Comparison of ENCODE assay signal across 17 cellular contexts in the genomic region with DNA sequence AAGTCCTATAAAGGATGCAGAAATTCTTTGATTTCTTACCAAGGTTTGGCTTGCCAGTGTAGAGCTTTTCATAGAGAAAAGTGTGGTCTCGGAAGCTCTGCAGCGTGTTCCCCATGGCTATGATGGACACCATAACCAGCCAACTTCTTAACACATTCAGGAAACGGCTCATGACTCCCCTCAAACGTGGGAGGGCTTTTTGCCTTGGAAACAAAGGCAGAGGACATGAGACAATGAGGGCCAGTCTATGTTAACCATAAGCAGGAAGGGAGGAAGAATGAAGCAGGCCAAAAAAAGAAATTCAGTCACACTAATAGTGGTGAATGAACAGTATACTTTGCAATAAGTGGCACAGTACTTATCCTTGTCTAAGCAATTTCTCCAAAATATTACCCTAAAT. TPM values are rescaled to one million over a fixed set of nuclear protein-coding genes. Genes with fewer than 3 reads are reported as not detected.
DNase-seq lines count a peak whose midpoint lies in the region; ATAC-seq and TF ChIP-seq lines count a peak whose summit lies in the region.
"Had no signal": no experiment of that assay in that cellular context is flagged by ENCODE, and none has a peak within 500 bp of the region (broad histone marks: within the 10 kb centered on the region; RNA-seq: fewer than 3 reads in every experiment).

No MANE protein-coding gene starts in this region.

- no peak overlapping the region for H3K27ac ChIP-seq in mesendoderm (ENCODE audit: low read depth, low read length)
- H3K27ac ChIP-seq: C4-2B had no signal

- H3K27ac Mint-ChIP-seq in stimulated activated naive CD8-positive, alpha-beta T cell treated with anti-CD3 and anti-CD28 coated beads, Interleukin-15, Interleukin-2, amounts not matched to agents 100 ng/mL and 50 ng/mL, for 24 hours = peak overlapping the region; percentile 36
- H3K27ac Mint-ChIP-seq in endothelial cell (ENCODE audit: unreplicated experiment) = peak overlapping the region; percentile 96
- H3K27ac Mint-ChIP-seq in neural crest cell (ENCODE audit: unreplicated experiment) = no peak overlapping the region

- no peak overlapping the region for H3K23ac ChIP-seq in mesendoderm (ENCODE audit: low read length)

- H3K4me3 Mint-ChIP-seq in stimulated activated naive CD8-positive, alpha-beta T cell treated with anti-CD3 and anti-CD28 coated beads, Interleukin-15, Interleukin-2, amounts not matched to agents 100 ng/mL and 50 ng/mL, for 24 hours = no peak overlapping the region
- H3K4me3 Mint-ChIP-seq in endothelial cell (ENCODE audit: unreplicated experiment) (peak overlapping the region; percentile 34), neural crest cell (peak overlapping the region; percentile 78)

- H4K8ac ChIP-seq in mesendoderm (ENCODE audit: low read depth, low read length) = no peak overlapping the region

- no peak overlapping the region for H4K5ac ChIP-seq in mesendoderm (ENCODE audit: low read length)

- peaks cover 16% of the 10 kb centered on the region for H3K79me2 ChIP-seq in mesendoderm (ENCODE audit: control insufficient read depth, insufficient read depth, low read length)

- no peak for ATAC-seq in stimulated activated naive CD8-positive, alpha-beta T cell treated with anti-CD3 and anti-CD28 coated beads, Interleukin-15, Interleukin-2, amounts not matched to agents 100 U/mL and 50 U/mL, for 24 hours
- ATAC-seq: Right ventricle myocardium inferior had no signal

- H3K4me2 ChIP-seq in mesendoderm (ENCODE audit: low read length) = no peak overlapping the region

- H2BK120ac ChIP-seq in mesendoderm (ENCODE audit: low read depth, low read length) = no peak overlapping the region

- no peaks in the 10 kb centered on the region for H3K27me3 Mint-ChIP-seq in stimulated activated naive CD8-positive, alpha-beta T cell treated with anti-CD3 and anti-CD28 coated beads, Interleukin-15, Interleukin-2, amounts not matched to agents 100 ng/mL and 50 ng/mL, for 24 hours
- H3K27me3 Mint-ChIP-seq in endothelial cell (ENCODE audit: unreplicated experiment) (peaks cover 6% of the 10 kb centered on the region), neural crest cell (ENCODE audit: low read depth) (no peaks in the 10 kb centered on the region)

- no peak overlapping the region for H3K56ac ChIP-seq in mesendoderm (ENCODE audit: low read length)

- H3K27me3 ChIP-seq in mesendoderm (ENCODE audit: insufficient read depth, low read length, poor library complexity) = no peaks in the 10 kb centered on the region

- H3K9ac ChIP-seq in mesendoderm (ENCODE audit: low read length) = no peak overlapping the region

- DNase-seq in stimulated activated naive CD8-positive, alpha-beta T cell treated with anti-CD3 and anti-CD28 coated beads, Interleukin-15, Interleukin-2, amounts not matched to agents 100 U/mL and 50 U/mL, for 24 hours = no peak
- DNase-seq in endothelial cell (ENCODE audit: low spot score) (no peak), neural crest cell (ENCODE audit: low read depth, low spot score) (no peak), T-helper 1 cell (no peak), mesendoderm (no peak), NCI-H446 treated with DMSO at 0.1 percent for 48 hours (lab: John Stamatoyannopoulos, UW) (no peak)
- DNase-seq: EL, GF-D8, MV-4-11, NCI-H1105 treated with DMSO at 0.1 percent for 48 hours, NCI-H2029 treated with DMSO at 0.1 percent for 48 hours, NCI-H226, NCI-H526 had no signal

- H2BK15ac ChIP-seq in mesendoderm (replicated peaks; ENCODE audit: low read depth) = no peak overlapping the region

- H3K4ac ChIP-seq in mesendoderm (ENCODE audit: low read depth, low read length) = no peak overlapping the region

- no peak overlapping the region for H3K4me3 ChIP-seq in mesendoderm (ENCODE audit: low read length)

- TF ChIP-seq CTCF in endothelial cell (IDR thresholded peaks at IDR 0.05; ENCODE audit: unreplicated experiment) = no peak
- TF ChIP-seq CTCF in neural crest cell (conservative IDR thresholded peaks at IDR 0.05) = no peak

- H3K36me3 Mint-ChIP-seq in stimulated activated naive CD8-positive, alpha-beta T cell treated with anti-CD3 and anti-CD28 coated beads, Interleukin-15, Interleukin-2, amounts not matched to agents 100 ng/mL and 50 ng/mL, for 24 hours (ENCODE audit: low read depth) = peaks cover 12% of the 10 kb centered on the region
- H3K36me3 Mint-ChIP-seq in endothelial cell (ENCODE audit: low read depth, unreplicated experiment) (peaks cover 12% of the 10 kb centered on the region), neural crest cell (ENCODE audit: low read depth) (peaks cover 2% of the 10 kb centered on the region)
- H3K36me3 Mint-ChIP-seq: IgD-negative memory B cell had no signal

- no peaks in the 10 kb centered on the region for H3K4me1 ChIP-seq in mesendoderm (ENCODE audit: control insufficient read depth, low read depth, low read length)

- no peaks in the 10 kb centered on the region for H3K36me3 ChIP-seq in mesendoderm (ENCODE audit: control insufficient read depth, insufficient read depth, low read length)

- no peak overlapping the region for H2BK5ac ChIP-seq in mesendoderm (ENCODE audit: low read length)

- WGBS in mesendoderm (ENCODE audit: extremely low coverage, insufficient coverage, low lambda C conversion rate) = no CpG with 5 or more reads among the region's 4 CpGs

- no peak overlapping the region for H2AK5ac ChIP-seq in mesendoderm (ENCODE audit: low read length)

- no peak overlapping the region for H3K18ac ChIP-seq in mesendoderm (ENCODE audit: low read length)

- peaks cover 13% of the 10 kb centered on the region for H3K79me1 ChIP-seq in mesendoderm (ENCODE audit: low read length)

- H3K4me1 Mint-ChIP-seq in stimulated activated naive CD8-positive, alpha-beta T cell treated with anti-CD3 and anti-CD28 coated beads, Interleukin-15, Interleukin-2, amounts not matched to agents 100 ng/mL and 50 ng/mL, for 24 hours (ENCODE audit: low read depth) = peaks cover 24% of the 10 kb centered on the region
- H3K4me1 Mint-ChIP-seq in endothelial cell (ENCODE audit: unreplicated experiment) = peaks cover 36% of the 10 kb centered on the region
- H3K4me1 Mint-ChIP-seq in neural crest cell = peaks cover 45% of the 10 kb centered on the region

- no peaks in the 10 kb centered on the region for H3K9me3 Mint-ChIP-seq in stimulated activated naive CD8-positive, alpha-beta T cell treated with anti-CD3 and anti-CD28 coated beads, Interleukin-15, Interleukin-2, amounts not matched to agents 100 ng/mL and 50 ng/mL, for 24 hours
- H3K9me3 Mint-ChIP-seq in endothelial cell (ENCODE audit: unreplicated experiment) (no peaks in the 10 kb centered on the region), neural crest cell (no peaks in the 10 kb centered on the region)
- H3K9me3 Mint-ChIP-seq: IgD-negative memory B cell had no signal

RNA-seq across cellular contexts. Expression of gene ERG28, which starts 3.3 kb away (rescaled TPM):
- total RNA-seq in endothelial cell (ENCODE audit: unreplicated experiment) = 35.0 TPM
- total RNA-seq in neural crest cell = 38.8 and 38.9 TPM in 2 replicates
- 75.1 TPM for polyA plus RNA-seq in mesendoderm (2013, experiment 1 of 2)
- polyA plus RNA-seq in mesendoderm (2013, experiment 2 of 2) = 73.5 TPM

RNA-seq across cellular contexts. Expression of gene TTLL5, which starts 3.7 kb away (rescaled TPM):
- 62.8 TPM for total RNA-seq in endothelial cell (ENCODE audit: unreplicated experiment)
- total RNA-seq in neural crest cell = 55.7 and 61.7 TPM in 2 replicates
- 32.7 TPM for polyA plus RNA-seq in mesendoderm (2013, experiment 1 of 2)
- polyA plus RNA-seq in mesendoderm (2013, experiment 2 of 2) = 34.2 TPM
